ENCODE assay signal across 1 cellular context in genomic region chr15:35123743-35124142, GRCh38.
A peak's percentile ranks its signal among the peaks of the same experiment; 100 is the strongest.
TF ChIP-seq lines count a peak whose summit lies in the region.

No MANE protein-coding gene starts in this region.

TF ChIP-seq in K562, 482 proteins besides CTCF, POLR2A, EP300 and RAD21 (continued from another document):
- TF ChIP-seq, protein P1, sequence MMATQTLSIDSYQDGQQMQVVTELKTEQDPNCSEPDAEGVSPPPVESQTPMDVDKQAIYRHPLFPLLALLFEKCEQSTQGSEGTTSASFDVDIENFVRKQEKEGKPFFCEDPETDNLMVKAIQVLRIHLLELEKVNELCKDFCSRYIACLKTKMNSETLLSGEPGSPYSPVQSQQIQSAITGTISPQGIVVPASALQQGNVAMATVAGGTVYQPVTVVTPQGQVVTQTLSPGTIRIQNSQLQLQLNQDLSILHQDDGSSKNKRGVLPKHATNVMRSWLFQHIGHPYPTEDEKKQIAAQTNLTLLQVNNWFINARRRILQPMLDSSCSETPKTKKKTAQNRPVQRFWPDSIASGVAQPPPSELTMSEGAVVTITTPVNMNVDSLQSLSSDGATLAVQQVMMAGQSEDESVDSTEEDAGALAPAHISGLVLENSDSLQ (IDR thresholded peaks at IDR 0.05): peak; percentile 94
- TF ChIP-seq DDX20 (tag; IDR thresholded peaks at IDR 0.05; ENCODE audit: low read depth): no peak
- TF ChIP-seq FOXJ2 (tag; IDR thresholded peaks at IDR 0.05): peak; percentile 97
- TF ChIP-seq SNAPC5 (CRISPR knock-in tag; IDR thresholded peaks at IDR 0.05): no peak
- TF ChIP-seq E2F4 (CRISPR knock-in tag; IDR thresholded peaks at IDR 0.05; ENCODE audit: low read depth): no peak
- no peak for TF ChIP-seq HDAC6 (IDR thresholded peaks at IDR 0.05; ENCODE audit: low read depth, low read length)
- no peak for TF ChIP-seq ZBTB7A (IDR thresholded peaks at IDR 0.05; ENCODE audit: borderline replicate concordance, control insufficient read depth, low read depth, low read length)
- TF ChIP-seq FOXP1 (CRISPR knock-in tag; IDR thresholded peaks at IDR 0.05): no peak
- TF ChIP-seq ESRRA (IDR thresholded peaks at IDR 0.05; ENCODE audit: borderline replicate concordance, low read depth): no peak
- TF ChIP-seq ZKSCAN3 (CRISPR knock-in tag; IDR thresholded peaks at IDR 0.05): no peak
- no peak for TF ChIP-seq ZNF407 (IDR thresholded peaks at IDR 0.05; ENCODE audit: low read depth)
- no peak for TF ChIP-seq ZBTB2 (IDR thresholded peaks at IDR 0.05)
- no peak for TF ChIP-seq BACH1 (tag; IDR thresholded peaks at IDR 0.05)
- TF ChIP-seq RB1 (IDR thresholded peaks at IDR 0.05; ENCODE audit: low read depth): no peak
- TF ChIP-seq MIER1 (IDR thresholded peaks at IDR 0.05; ENCODE audit: low read depth): no peak
- TF ChIP-seq MEIS2 (IDR thresholded peaks at IDR 0.05; ENCODE audit: partially characterized antibody): peak; percentile 93
- no peak for TF ChIP-seq NR2C1 (IDR thresholded peaks at IDR 0.05)
- no peak for TF ChIP-seq NR2C1 (tag; IDR thresholded peaks at IDR 0.05)
